Comparison of ENCODE assay signal across 2 cellular contexts in the genomic region with DNA sequence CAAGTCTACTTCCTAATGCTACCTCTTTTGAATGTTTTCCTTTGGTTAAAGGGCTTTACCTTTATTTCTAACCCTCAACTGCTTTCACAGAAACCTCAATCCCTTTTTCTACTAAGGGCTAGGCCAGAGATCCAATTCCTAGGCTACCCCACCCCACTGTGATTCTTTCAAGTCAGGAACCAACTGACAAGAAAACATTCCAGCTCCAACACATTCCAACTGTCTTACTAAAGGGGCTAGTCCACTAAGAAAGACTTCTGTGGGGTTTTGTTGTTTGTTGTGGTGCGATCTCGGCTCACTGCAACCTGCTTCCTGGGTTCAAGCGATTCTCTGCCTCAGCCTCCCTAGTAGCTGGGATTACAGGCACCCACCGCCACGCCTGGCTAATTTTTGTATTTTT.
TF ChIP-seq lines count a peak whose summit lies in the region.

No MANE protein-coding gene starts in this region.

TF ChIP-seq in H1, 55 proteins besides CTCF, POLR2A, EP300 and RAD21:
- TF ChIP-seq JUN (IDR thresholded peaks at IDR 0.05; ENCODE audit: low read depth, low read length) (no peak), TEAD4 (IDR thresholded peaks at IDR 0.05; ENCODE audit: low read depth, low read length) (peak; percentile 62)

TF ChIP-seq in GM12891, 5 proteins besides CTCF, POLR2A, EP300 and RAD21 (continued from another document):
- TF ChIP-seq TAF1 (IDR thresholded peaks at IDR 0.05; ENCODE audit: low read depth, low read length) (no peak), PAX5 (IDR thresholded peaks at IDR 0.05; ENCODE audit: insufficient read depth, low read length, severe bottlenecking) (no peak), SPI1 (IDR thresholded peaks at IDR 0.05; ENCODE audit: low read depth, low read length) (no peak), POLR2AphosphoS5 (IDR thresholded peaks at IDR 0.05; ENCODE audit: low read depth, low read length) (no peak)
